In the genomic region with DNA sequence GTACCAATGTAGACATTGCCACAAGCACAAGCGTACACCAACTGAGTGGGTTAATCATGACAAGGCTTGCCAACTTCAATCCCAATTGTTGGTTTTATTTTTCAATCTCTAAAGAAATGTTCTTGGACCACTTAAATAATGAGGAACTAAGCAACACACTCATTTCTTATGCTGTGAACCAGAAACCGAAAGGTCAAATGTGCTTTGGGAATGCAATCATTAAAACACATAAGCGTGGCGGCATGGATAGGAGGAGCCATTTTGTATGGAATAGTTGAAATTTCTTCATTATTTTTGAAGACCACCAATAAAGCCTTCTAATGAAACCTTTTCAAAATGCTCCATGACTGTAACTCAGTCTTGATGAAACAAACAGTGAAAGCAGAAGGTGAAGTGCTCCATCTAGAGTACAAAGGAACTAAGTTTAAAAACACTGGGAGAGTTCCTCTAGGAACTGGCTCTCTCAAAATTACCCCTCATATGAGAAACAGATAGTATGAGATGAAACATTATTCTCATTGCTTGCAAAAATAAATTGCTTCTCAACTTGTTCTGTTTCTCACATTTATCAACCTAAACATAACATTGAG, we compare ENCODE assay signal across 12 cellular contexts.
DNase-seq lines count a peak whose midpoint lies in the region; ATAC-seq, FAIRE-seq and TF ChIP-seq lines count a peak whose summit lies in the region.
"Had no signal": no experiment of that assay in that cellular context is flagged by ENCODE, and none has a peak within 500 bp of the region (broad histone marks: within the 10 kb centered on the region; RNA-seq: fewer than 3 reads in every experiment).

No MANE protein-coding gene starts in this region.

- H3K36me3 ChIP-seq in MM.1S (replicated peaks; ENCODE audit: insufficient read depth, low read length) (no peaks in the 10 kb centered on the region), HepG2 (replicated peaks in 1 of 2; ENCODE audit: control insufficient read depth in 1 of 2, insufficient read depth in 2 of 2, low read length in 2 of 2) (no peaks in the 10 kb centered on the region)
- H3K36me3 ChIP-seq: spleen had no signal

- 32% methylated on average over 4 of the region's 4 CpGs for WGBS in HepG2 (ENCODE audit: low lambda C conversion rate)

- POLR2A ChIA-PET in HepG2 (lab: Yijun Ruan, JAX) = no interaction called here

- H3K4me1 Mint-ChIP-seq in stimulated activated memory B cell treated with anti-CD40 and anti-IgM and Interleukin-4, amounts not matched to agents 10 μg/mL and 1 μg/mL and 100 μg/mL, for 72 hours = no peaks in the 10 kb centered on the region

- H3K36me3 Mint-ChIP-seq in stimulated activated memory B cell treated with anti-CD40 and anti-IgM and Interleukin-4, amounts not matched to agents 10 μg/mL and 1 μg/mL and 100 μg/mL, for 72 hours = no peaks in the 10 kb centered on the region

- H3K4me3 ChIP-seq in MM.1S (ENCODE audit: low read length) (no peak overlapping the region), HepG2 (replicated peaks in 1 of 3; ENCODE audit: insufficient read depth in 1 of 3, low read depth in 2 of 3, low read length in 3 of 3) (no peak overlapping the region)
- H3K4me3 ChIP-seq: spleen had no signal

- H3K79me2 ChIP-seq in MM.1S (ENCODE audit: low read length) = no peaks in the 10 kb centered on the region
- no peaks in the 10 kb centered on the region for H3K79me2 ChIP-seq in HepG2 (ENCODE audit: insufficient read depth, low read length)

- ATAC-seq in HepG2 = peak; percentile 62
- ATAC-seq in stimulated activated memory B cell treated with anti-CD40 and anti-IgM and Interleukin-4, amounts not matched to agents 10 μg/mL and 1 μg/mL and 100 μg/mL, for 72 hours = no peak
- no peak for ATAC-seq in GM21528 (IDR thresholded peaks at IDR 0.05; ENCODE audit: low FRiP score, unreplicated experiment)
- no peak for ATAC-seq in GM19463 (IDR thresholded peaks at IDR 0.05; ENCODE audit: unreplicated experiment)

- H3K9me2 ChIP-seq in MM.1S (replicated peaks; ENCODE audit: insufficient read depth, low read length) = no peaks in the 10 kb centered on the region

- H4K20me1 ChIP-seq in MM.1S (ENCODE audit: insufficient read depth, low read length) = no peaks in the 10 kb centered on the region
- H4K20me1 ChIP-seq in HepG2 (ENCODE audit: insufficient read depth, low read length) = no peaks in the 10 kb centered on the region

- DNase-seq in DMS153 (lab: John Stamatoyannopoulos, UW) (peak; percentile 13), MM.1S (no peak), HepG2 (ENCODE audit: low spot score) (peak; percentile 13), SKM-1 treated with dmso at 0.1 percent for 144 hours (lab: John Stamatoyannopoulos, UW; ENCODE audit: unreplicated experiment) (no peak)
- DNase-seq: NCI-H1436, spleen, T-helper 9 cell had no signal

- no peak overlapping the region for H3K4me3 Mint-ChIP-seq in stimulated activated memory B cell treated with anti-CD40 and anti-IgM and Interleukin-4, amounts not matched to agents 10 μg/mL and 1 μg/mL and 100 μg/mL, for 72 hours
- H3K4me3 Mint-ChIP-seq: dendritic cell treated with granulocyte-macrophage colony-stimulating factor and Interleukin-4, amounts not matched to agents 40 ng/mL and 50 ng/mL, for 4 days had no signal

- H3K9me3 Mint-ChIP-seq in stimulated activated memory B cell treated with anti-CD40 and anti-IgM and Interleukin-4, amounts not matched to agents 10 μg/mL and 1 μg/mL and 100 μg/mL, for 72 hours = no peaks in the 10 kb centered on the region
- H3K9me3 Mint-ChIP-seq: dendritic cell treated with granulocyte-macrophage colony-stimulating factor and Interleukin-4, amounts not matched to agents 40 ng/mL and 50 ng/mL, for 4 days had no signal

- TF ChIP-seq EP300 in HepG2 (IDR thresholded peaks at IDR 0.05; ENCODE audit: low read depth in 2 of 2, low read length in 2 of 2) (no peak), HepG2 (CRISPR knock-in tag; IDR thresholded peaks at IDR 0.05; ENCODE audit: borderline replicate concordance) (no peak)

- H3K27me3 ChIP-seq in MM.1S (replicated peaks; ENCODE audit: insufficient read depth, low read length) (no peaks in the 10 kb centered on the region), HepG2 (ENCODE audit: control insufficient read depth in 1 of 2, insufficient read depth in 2 of 2, low read length in 2 of 2) (no peaks in the 10 kb centered on the region; a peak in 1 of 5 replicates)
- H3K27me3 ChIP-seq: spleen had no signal

- H3F3A ChIP-seq in MM.1S (ENCODE audit: insufficient read depth, low read length) = no peaks in the 10 kb centered on the region

- H3K4me2 ChIP-seq in MM.1S (ENCODE audit: low read depth, low read length) = no peak overlapping the region
- no peak overlapping the region for H3K4me2 ChIP-seq in HepG2 (ENCODE audit: low read depth, low read length)

- peak; percentile 50 for FAIRE-seq in HepG2 (lab: Jason Lieb, UNC)

- H3K9ac ChIP-seq in MM.1S (ENCODE audit: low read length) = no peak overlapping the region
- no peak overlapping the region for H3K9ac ChIP-seq in HepG2 (ENCODE audit: insufficient read depth, low read depth, low read length)

- H3K27ac ChIP-seq in MM.1S (ENCODE audit: low read length) (no peak overlapping the region), VCaP (no peak overlapping the region), HepG2 (ENCODE audit: extremely low read length, insufficient read depth, low read length) (no peak overlapping the region)
- H3K27ac ChIP-seq: spleen had no signal

- H3K27me3 Mint-ChIP-seq in stimulated activated memory B cell treated with anti-CD40 and anti-IgM and Interleukin-4, amounts not matched to agents 10 μg/mL and 1 μg/mL and 100 μg/mL, for 72 hours = no peaks in the 10 kb centered on the region
- H3K27me3 Mint-ChIP-seq: dendritic cell treated with granulocyte-macrophage colony-stimulating factor and Interleukin-4, amounts not matched to agents 40 ng/mL and 50 ng/mL, for 4 days had no signal

- TF ChIP-seq RAD21 in HepG2 (CRISPR knock-in tag; IDR thresholded peaks at IDR 0.05) = no peak

- TF ChIP-seq CTCF in MM.1S (IDR thresholded peaks at IDR 0.05; ENCODE audit: low read length) (peak; percentile 25; the same call in 1 of the 2 replicates), VCaP (conservative IDR thresholded peaks at IDR 0.05) (peak; percentile 84), HepG2 (CRISPR knock-in tag; IDR thresholded peaks at IDR 0.05) (peak; percentile 57)

- BruUV-seq in HepG2 (replicated peaks; lab: Mats Ljungman, UMichigan) = no TSS peak

- H3K4me1 ChIP-seq in MM.1S (ENCODE audit: low read length) (no peaks in the 10 kb centered on the region), HepG2 (ENCODE audit: insufficient read depth, low read length) (no peaks in the 10 kb centered on the region)
- H3K4me1 ChIP-seq: spleen had no signal

- CTCF ChIA-PET in HepG2 (lab: Yijun Ruan, JAX; ENCODE audit: low intra/inter-chr PET ratio, low total read pairs) = interaction anchor here (1.8 kb wide), 1 partner anchor 280 kb away, joined by 9 read pairs; no protein-coding TSS in a partner anchor

- in situ Hi-C loops in HepG2 (cut with HindIII; ENCODE audit: extremely low pct_ligation_motif_present, low pct_unique_long_range_greater_than_20kb) = no loop called here

- TF ChIP-seq POLR2A in HepG2 (IDR thresholded peaks at IDR 0.05; ENCODE audit: insufficient read depth in 1 of 2, low read depth in 2 of 2, low read length in 2 of 2) = no peak

- intact Hi-C loops in HepG2 (cut with micrococcal nuclease; ENCODE audit: unreplicated experiment) = loop anchor here (1.0 kb wide), 2 partner anchors 280 to 485 kb away; no protein-coding TSS in a partner anchor

- H3K9me3 ChIP-seq in MM.1S (replicated peaks; ENCODE audit: insufficient read depth, low read length) (no peaks in the 10 kb centered on the region), HepG2 (ENCODE audit: low read length) (no peaks in the 10 kb centered on the region)

- H3K27ac Mint-ChIP-seq in stimulated activated memory B cell treated with anti-CD40 and anti-IgM and Interleukin-4, amounts not matched to agents 10 μg/mL and 1 μg/mL and 100 μg/mL, for 72 hours = no peak overlapping the region
- H3K27ac Mint-ChIP-seq: dendritic cell treated with granulocyte-macrophage colony-stimulating factor and Interleukin-4, amounts not matched to agents 40 ng/mL and 50 ng/mL, for 4 days had no signal

- H2AFZ ChIP-seq in MM.1S (ENCODE audit: low read length) = no peak overlapping the region
- no peak overlapping the region for H2AFZ ChIP-seq in HepG2 (ENCODE audit: low read length)

TF ChIP-seq in HepG2, 621 proteins besides CTCF, POLR2A, EP300 and RAD21:
- TF ChIP-seq STAG1 (CRISPR knock-in tag; IDR thresholded peaks at IDR 0.05) (peak; percentile 69), HCFC1 (IDR thresholded peaks at IDR 0.05; ENCODE audit: low read depth, low read length) (no peak), SMC3 (IDR thresholded peaks at IDR 0.05; ENCODE audit: low read length) (0 out of 2 replicates have a peak, but pooled peaks have one; percentile 18)

Comparison
In these comparisons a context has a peak if more than half of its experiments do, and no peak if none do; other contexts are left out.
1. DNase-seq: peak in DMS153 (single experiment) and HepG2 (single experiment); none in MM.1S (single experiment) and SKM-1 treated with dmso at 0.1 percent for 144 hours (single experiment).
2. CTCF ChIP-seq: peak in every context shown above with its lines; median percentile 84 in VCaP; 57 in HepG2; 25 in MM.1S.